ENCODE assay signal across 13 cellular contexts in genomic region chr1:89149229-89149628, GRCh38. TPM values are rescaled to one million over a fixed set of nuclear protein-coding genes. Genes with fewer than 3 reads are reported as not detected.
DNase-seq lines count a peak whose midpoint lies in the region; ATAC-seq, FAIRE-seq and TF ChIP-seq lines count a peak whose summit lies in the region.
"Had no signal": no experiment of that assay in that cellular context is flagged by ENCODE, and none has a peak within 500 bp of the region (broad histone marks: within the 10 kb centered on the region; RNA-seq: fewer than 3 reads in every experiment).

No MANE protein-coding gene starts in this region.

- H3K9ac ChIP-seq in GM12878 (ENCODE audit: control insufficient read depth, insufficient read depth, low read length) = no peak overlapping the region

- no peak for TF ChIP-seq POLR2A in GM12878 (IDR thresholded peaks at IDR 0.05; ENCODE audit: low read depth, low read length)

- no peak for FAIRE-seq in GM12878 (lab: Jason Lieb, UNC)
- FAIRE-seq: colon had no signal

- intact Hi-C loops in GM12878 (cut with micrococcal nuclease; ENCODE audit: unreplicated experiment) = no loop called here

- no peak; a peak in 1 of 6 replicates for TF ChIP-seq CTCF in GM12878 (IDR thresholded peaks at IDR 0.05 in 2 of 3, conservative IDR thresholded peaks at IDR 0.05 in 1 of 3; ENCODE audit: control insufficient read depth in 2 of 3, extremely low read depth in 1 of 3, insufficient read depth in 1 of 3, low read depth in 3 of 3, low read length in 3 of 3)

- CTCF ChIA-PET in GM12878 (lab: Yijun Ruan, JAX) = interaction anchor here (0.7 to 2.5 kb wide), 3 partner anchors 9 to 68 kb away, joined by 3 to 6 read pairs (median 5); no protein-coding TSS in a partner anchor

- SMC1A ChIA-PET in GM12878 (lab: Charles Lee; ENCODE audit: uncharacterized antibody, unreplicated experiment) = interaction anchor here (1.0 to 1.4 kb wide), 3 partner anchors 20 to 150 kb away, joined by 3 to 4 read pairs (median 3); no protein-coding TSS in a partner anchor

- no peak for TF ChIP-seq RAD21 in GM12878 (IDR thresholded peaks at IDR 0.05; ENCODE audit: insufficient read depth, low read depth, low read length)

- ATAC-seq in GM12878 (peak; percentile 41; the same call in 2 of the 3 replicates), HG02981 (IDR thresholded peaks at IDR 0.05; ENCODE audit: unreplicated experiment) (no peak)
- ATAC-seq: naive thymus-derived CD4-positive, alpha-beta T cell had no signal

- in situ Hi-C loops in GM12878 (cut with MboI) = no loop called here

- H2AFZ ChIP-seq in GM12878 (ENCODE audit: control insufficient read depth, low read depth, low read length) = no peak overlapping the region

- no peaks in the 10 kb centered on the region for H3K9me3 ChIP-seq in GM12878 (replicated peaks; ENCODE audit: control insufficient read depth, insufficient read depth, low read length)

- POLR2A ChIA-PET in GM12878 (lab: Charles Lee) = no interaction called here

- H4K20me1 ChIP-seq in GM12878 (ENCODE audit: control insufficient read depth, insufficient read depth) = no peaks in the 10 kb centered on the region

- DNase-seq in DMS53 (lab: John Stamatoyannopoulos, UW) (peak; percentile 30), DMS53 treated with DMSO at 0.1 percent for 48 hours (lab: John Stamatoyannopoulos, UW; ENCODE audit: unreplicated experiment) (no peak), GM12878 (ENCODE audit: low read depth, low spot score) (no peak), iPS-NIHi7 (ENCODE audit: extremely low spot score) (peak; percentile 33), substantia nigra (lab: John Stamatoyannopoulos, UW) (peak in 29 of 49 donors; percentile 3 to 48 (median 16)), T-helper 9 cell (no peak)
- no peak for DNase-seq in NK-92 treated with Interleukin-12 subunit alpha and Interleukin-12 subunit beta, amount 100 ng/mL, for 24 hours (lab: John Stamatoyannopoulos, UW)
- DNase-seq: 8988T; naive thymus-derived CD4-positive, alpha-beta T cell; stimulated activated CD8-positive, alpha-beta memory T cell treated with anti-CD3 and anti-CD28 coated beads, Interleukin-4, amount 100 ng/mL, for 48 hours had no signal

- H3K4me2 ChIP-seq in GM12878 (ENCODE audit: control insufficient read depth, insufficient read depth) = no peak overlapping the region

- 43% methylated on average over 3 of the region's 3 CpGs for WGBS in GM12878 (ENCODE audit: insufficient coverage, insufficient replicate concordance, low lambda C conversion rate, missing lambda C conversion rate)

- H3K27me3 ChIP-seq in GM12878 (replicated peaks in 1 of 2; ENCODE audit: control insufficient read depth in 2 of 2, insufficient read depth in 2 of 2, low read length in 1 of 2) = no peaks in the 10 kb centered on the region

- no peaks in the 10 kb centered on the region for H3K36me3 ChIP-seq in GM12878 (ENCODE audit: control insufficient read depth in 2 of 2, insufficient read depth in 2 of 2, low read length in 1 of 2)

- no peaks in the 10 kb centered on the region for H3K4me1 ChIP-seq in GM12878 (ENCODE audit: control insufficient read depth, insufficient read depth, low read length)

- no peaks in the 10 kb centered on the region for H3K79me2 ChIP-seq in GM12878 (ENCODE audit: control insufficient read depth, insufficient read depth, low read length)

- BruUV-seq in GM12878 (replicated peaks; lab: Mats Ljungman, UMichigan) = no TSS peak

- H3K4me3 ChIP-seq in GM12878 = no peak overlapping the region

- H3K27ac ChIP-seq in GM12878 (ENCODE audit: control insufficient read depth, insufficient read depth) = no peak overlapping the region
- no peak overlapping the region for H3K27ac ChIP-seq in substantia nigra (ENCODE audit: low read depth, low read length, poor library complexity, severe bottlenecking)

- RAD21 ChIA-PET in GM12878 (lab: Charles Lee; ENCODE audit: unreplicated experiment) = interaction anchor here (0.5 to 1.2 kb wide), 2 partner anchors 26 to 165 kb away, joined by 3 read pairs; no protein-coding TSS in a partner anchor

- no peak for TF ChIP-seq EP300 in GM12878 (IDR thresholded peaks at IDR 0.05; ENCODE audit: borderline replicate concordance in 1 of 2, control insufficient read depth in 1 of 2, low read depth in 2 of 2, low read length in 2 of 2)

TF ChIP-seq in GM12878, 131 proteins besides CTCF, POLR2A, EP300 and RAD21 (continues in another document):
- TF ChIP-seq NBN (IDR thresholded peaks at IDR 0.05) (no peak), E2F8 (IDR thresholded peaks at IDR 0.05; ENCODE audit: low read depth, partially characterized antibody) (no peak), HDAC2 (IDR thresholded peaks at IDR 0.05) (no peak), SREBF2 (IDR thresholded peaks at IDR 0.05; ENCODE audit: low read length) (no peak), FOXM1 (IDR thresholded peaks at IDR 0.05; ENCODE audit: low read depth, low read length) (no peak), CREB1 (IDR thresholded peaks at IDR 0.05; ENCODE audit: low read depth) (no peak), SP1 (IDR thresholded peaks at IDR 0.05; ENCODE audit: low read depth, low read length) (no peak)

RNA-seq across cellular contexts. Expression of gene GBP2, which starts 23.3 kb away (rescaled TPM):
- total RNA-seq in GM12878 (2013; cell fraction: nucleolus; rRNA removed) = 11.1 and 12.4 TPM in 2 replicates
- total RNA-seq in GM12878 (2014; rRNA removed) (3.2 and 3.5 TPM in 2 replicates), GM12878 (2014; rRNA removed; fragmentation: Illumina TruSeq; extraction: Trizol) (5.9 and 7.7 TPM in 2 replicates), GM12878 (2021) (3.1 TPM in 2 replicates)
- 11.0 TPM for polyA plus RNA-seq in GM12878 (2011; ENCODE audit: low read depth)
- polyA plus RNA-seq in GM12878 (2011; rRNA removed) (5.6 and 6.1 TPM in 2 replicates), GM12878 (2014; fragmentation: Illumina TruSeq; extraction: Trizol) (5.2 and 7.7 TPM in 2 replicates), GM12878 (2014; fragmentation: Nextera tagmentation; extraction: Ambion mirVana) (1 to 10 TPM; 2.6 to 4.0 TPM), GM12878 (2014; rRNA removed) (3.2 TPM in 2 replicates), GM12878 (2016; fragmentation: Nextera tagmentation; extraction: Ambion mirVana) (1 to 10 TPM; 1.6 TPM)
- polyA plus RNA-seq in GM12878 (2011; cell fraction: cytosol; rRNA removed) = 3.7 and 4.0 TPM in 2 replicates
- polyA plus RNA-seq in GM12878 (2011; cell fraction: nucleus; rRNA removed) = 3.2 and 4.8 TPM in 2 replicates
- 11.9 and 12.4 TPM in 2 replicates for polyA plus RNA-seq in GM12878 (2012)
- polyA minus RNA-seq in GM12878 (2011; rRNA and poly(A)+ RNA removed) = 4.8 and 5.1 TPM in 2 replicates
- 1.6 and 2.0 TPM in 2 replicates for polyA minus RNA-seq in GM12878 (2011; cell fraction: cytosol; rRNA and poly(A)+ RNA removed)
- 2.9 and 4.1 TPM in 2 replicates for polyA minus RNA-seq in GM12878 (2011; cell fraction: nucleus; rRNA and poly(A)+ RNA removed)

RNA-seq across cellular contexts. Expression of gene GBP7, which starts 26.6 kb away (rescaled TPM):
- not detected in 2 replicates for total RNA-seq in GM12878 (2013; cell fraction: nucleolus; rRNA removed)
- total RNA-seq in GM12878 (2014; rRNA removed) (not detected in 2 replicates), GM12878 (2014; rRNA removed; fragmentation: Illumina TruSeq; extraction: Trizol) (not detected in 2 replicates), GM12878 (2021) (not detected in 2 replicates)
- not detected for polyA plus RNA-seq in GM12878 (2011; ENCODE audit: low read depth)
- polyA plus RNA-seq in GM12878 (2011; rRNA removed) (not detected in 2 replicates), GM12878 (2014; fragmentation: Illumina TruSeq; extraction: Trizol) (not detected in 2 replicates), GM12878 (2014; fragmentation: Nextera tagmentation; extraction: Ambion mirVana) (not detected), GM12878 (2014; rRNA removed) (not detected in 2 replicates), GM12878 (2016; fragmentation: Nextera tagmentation; extraction: Ambion mirVana) (not detected)
- not detected in 2 replicates for polyA plus RNA-seq in GM12878 (2011; cell fraction: cytosol; rRNA removed)
- not detected in 2 replicates for polyA plus RNA-seq in GM12878 (2011; cell fraction: nucleus; rRNA removed)
- not detected in 2 replicates for polyA plus RNA-seq in GM12878 (2012)
- not detected in 2 replicates for polyA minus RNA-seq in GM12878 (2011; rRNA and poly(A)+ RNA removed)
- polyA minus RNA-seq in GM12878 (2011; cell fraction: cytosol; rRNA and poly(A)+ RNA removed) = not detected in 2 replicates
- not detected in 2 replicates for polyA minus RNA-seq in GM12878 (2011; cell fraction: nucleus; rRNA and poly(A)+ RNA removed)
- total RNA-seq: NCI-H460 had no signal
- polyA plus RNA-seq: naive thymus-derived CD4-positive, alpha-beta T cell had no signal

RNA-seq across cellular contexts. Expression of gene GBP4, which starts 49.5 kb away (rescaled TPM):
- 28.7 and 29.3 TPM in 2 replicates for total RNA-seq in GM12878 (2013; cell fraction: nucleolus; rRNA removed)
- total RNA-seq in GM12878 (2014; rRNA removed) (2.5 and 3.5 TPM in 2 replicates), GM12878 (2014; rRNA removed; fragmentation: Illumina TruSeq; extraction: Trizol) (3.7 and 4.0 TPM in 2 replicates), GM12878 (2021) (3.3 and 4.3 TPM in 2 replicates)
- 5.4 TPM for polyA plus RNA-seq in GM12878 (2011; ENCODE audit: low read depth)
- polyA plus RNA-seq in GM12878 (2011; rRNA removed) (41.9 and 46.1 TPM in 2 replicates), GM12878 (2014; fragmentation: Illumina TruSeq; extraction: Trizol) (3.8 and 5.6 TPM in 2 replicates), GM12878 (2014; fragmentation: Nextera tagmentation; extraction: Ambion mirVana) (1 to 10 TPM; 2.4 to 2.5 TPM), GM12878 (2014; rRNA removed) (2.4 and 3.6 TPM in 2 replicates), GM12878 (2016; fragmentation: Nextera tagmentation; extraction: Ambion mirVana) (1 to 10 TPM; 3.0 to 3.3 TPM)
- polyA plus RNA-seq in GM12878 (2011; cell fraction: cytosol; rRNA removed) = 22.4 and 26.5 TPM in 2 replicates
- polyA plus RNA-seq in GM12878 (2011; cell fraction: nucleus; rRNA removed) = 12.3 and 13.7 TPM in 2 replicates
- polyA plus RNA-seq in GM12878 (2012) = 3.9 and 7.3 TPM in 2 replicates
- polyA minus RNA-seq in GM12878 (2011; rRNA and poly(A)+ RNA removed) = 31.3 and 35.8 TPM in 2 replicates
- 12.2 and 15.4 TPM in 2 replicates for polyA minus RNA-seq in GM12878 (2011; cell fraction: cytosol; rRNA and poly(A)+ RNA removed)
- 7.5 and 10.7 TPM in 2 replicates for polyA minus RNA-seq in GM12878 (2011; cell fraction: nucleus; rRNA and poly(A)+ RNA removed)
- total RNA-seq: NCI-H460 had no signal

Comparison
In these comparisons a context has a peak if more than half of its experiments do, and no peak if none do; other contexts are left out.
1. DNase-seq: peak in DMS53 (single experiment), iPS-NIHi7 (single experiment) and substantia nigra (29 of 49); none in DMS53 treated with DMSO at 0.1 percent for 48 hours (single experiment), GM12878 (single experiment), NK-92 treated with Interleukin-12 subunit alpha and Interleukin-12 subunit beta, amount 100 ng/mL, for 24 hours (single experiment) and T-helper 9 cell (single experiment).